ENCODE assay signal across 25 cellular contexts in genomic region chr3:50539887-50540286, GRCh38. TPM values are rescaled to one million over a fixed set of nuclear protein-coding genes. Genes with fewer than 3 reads are reported as not detected.
"Had no signal": no experiment of that assay in that cellular context is flagged by ENCODE, and none has a peak within 500 bp of the region (broad histone marks: within the 10 kb centered on the region; RNA-seq: fewer than 3 reads in every experiment).

No MANE protein-coding gene starts in this region.

- DNase-seq: activated CD4-positive, alpha-beta memory T cell treated with anti-CD3 and anti-CD28 coated beads, Interleukin-2, amount 10 ng/mL, durations not matched to agents 7 days and 5 days; activated CD4-positive, alpha-beta T cell treated with anti-CD3 and anti-CD28 coated beads for 36 hours; activated CD4-positive, alpha-beta T cell treated with anti-CD3 and anti-CD28 coated beads, Interleukin-2, amount 50 U/mL, for 1 hour; activated gamma-delta T cell treated with Interleukin-2 at 50 U/mL for 16 hours; activated naive CD4-positive, alpha-beta T cell treated with anti-CD3 and anti-CD28 coated beads, Interleukin-2, amount 10 ng/mL, durations not matched to agents 7 days and 5 days; activated naive CD8-positive, alpha-beta T cell treated with anti-CD3 and anti-CD28 coated beads for 36 hours; activated T-cell treated with anti-CD3 and anti-CD28 coated beads for 4 hours; activated T-cell treated with anti-CD3 and anti-CD28 coated beads, Interleukin-2, amount 50 U/mL, for 48 hours; brain microvascular endothelial cell; cerebellar nuclear complex; MG63; MV-4-11; NCI-H1092 treated with DMSO at 0.1 percent for 48 hours; NCI-H1417 treated with DMSO at 0.1 percent for 48 hours; NCI-H1694; NCI-H2029; NCI-H446; NCI-H524; PC-9; SIG-M5; T-cell had no signal

- H3K36me3 ChIP-seq: brain microvascular endothelial cell, MG63 had no signal

- ATAC-seq: activated CD4-positive, alpha-beta T cell treated with anti-CD3 and anti-CD28 coated beads for 36 hours; activated T-helper 17 cell treated with anti-CD3 and anti-CD28 coated beads, Interleukin-2, amount 50 U/mL, for 72 hours; T-cell had no signal

- H3K4me3 ChIP-seq: MG63, PC-9, SK-N-MC had no signal

- H3K27me3 ChIP-seq: MG63 had no signal

- H3K4me2 ChIP-seq: KMS-11, PC-9 had no signal

- H3K27ac ChIP-seq: brain microvascular endothelial cell, KMS-11, PC-9, SK-N-MC, VCaP had no signal

- H2AFZ ChIP-seq: PC-9 had no signal

- H3K9ac ChIP-seq: KMS-11 had no signal

- H3K9me3 ChIP-seq: MG63 had no signal

RNA-seq across cellular contexts. Expression of gene CACNA2D2, which starts 36.5 kb away (rescaled TPM):
- total RNA-seq: PC-9 had no signal
